ENCODE assay signal across 8 cellular contexts in the genomic region with DNA sequence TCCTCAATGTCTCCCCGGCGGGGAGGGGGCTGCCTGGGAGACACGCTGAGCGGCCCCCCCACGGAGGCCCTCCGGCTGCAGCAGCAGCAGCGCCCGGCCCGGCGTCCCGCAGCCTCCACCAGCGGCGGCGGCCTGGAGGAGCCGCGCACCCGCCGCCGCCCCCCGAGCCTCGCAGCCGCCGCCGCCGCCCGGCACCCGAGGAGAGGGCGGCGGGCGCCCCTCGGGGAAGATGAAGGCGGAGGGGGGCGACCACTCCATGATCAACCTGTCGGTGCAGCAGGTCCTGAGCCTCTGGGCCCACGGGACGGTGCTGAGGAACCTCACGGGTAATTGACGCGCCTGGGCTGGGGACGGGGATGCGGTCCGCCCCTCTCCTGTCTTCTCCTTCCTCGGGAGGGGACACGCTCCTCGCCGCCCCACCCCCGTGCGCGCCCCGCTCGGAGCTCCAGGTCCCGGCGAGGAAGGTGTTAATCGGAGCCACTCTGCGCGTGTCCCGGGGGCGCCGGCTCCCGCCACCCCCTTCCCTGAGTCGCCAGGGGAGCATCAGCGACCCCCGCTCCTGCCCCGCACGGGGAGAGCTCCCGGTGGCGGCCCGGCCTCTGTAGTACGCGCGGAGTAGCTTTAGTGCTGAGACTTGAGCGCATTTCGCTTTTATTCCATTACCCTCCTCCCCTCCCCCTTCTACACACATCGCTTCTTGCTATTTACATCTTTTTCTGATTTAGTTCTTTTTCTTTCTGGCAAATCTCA. TPM values are rescaled to one million over a fixed set of nuclear protein-coding genes. Genes with fewer than 3 reads are reported as not detected.
DNase-seq lines count a peak whose midpoint lies in the region; ATAC-seq and TF ChIP-seq lines count a peak whose summit lies in the region.

No MANE protein-coding gene starts in this region.

- H3K4me3 Mint-ChIP-seq in activated CD4-positive, alpha-beta memory T cell treated with anti-CD3 and anti-CD28 coated beads for 36 hours, result peak overlapping the region; percentile 73
- H3K4me3 Mint-ChIP-seq in stimulated activated naive CD8-positive, alpha-beta T cell treated with anti-CD3 and anti-CD28 coated beads, Interleukin-15, Interleukin-2, amounts not matched to agents 100 ng/mL and 50 ng/mL, for 24 hours, result peak overlapping the region; percentile 81

- H3K9me3 ChIP-seq in Loucy (ENCODE audit: insufficient read depth, low read depth, low read length), result no peaks in the 10 kb centered on the region
- H3K9me3 ChIP-seq in effector memory CD4-positive, alpha-beta T cell (ENCODE audit: control insufficient read depth, low read length), result no peaks in the 10 kb centered on the region

- H3K36me3 ChIP-seq in Loucy (ENCODE audit: insufficient read depth, low read length), result no peaks in the 10 kb centered on the region
- no peaks in the 10 kb centered on the region for H3K36me3 ChIP-seq in effector memory CD4-positive, alpha-beta T cell (ENCODE audit: control insufficient read depth, insufficient read depth, low read length)
- H3K36me3 ChIP-seq in mesendoderm (ENCODE audit: control insufficient read depth, insufficient read depth, low read length), result no peaks in the 10 kb centered on the region

- intact Hi-C loops in activated CD4-positive, alpha-beta memory T cell treated with anti-CD3 and anti-CD28 coated beads for 36 hours (cut with micrococcal nuclease), result loop anchor here (2.0 to 5.0 kb wide), 2 partner anchors 171 to 1133 kb away; no protein-coding TSS in a partner anchor

- peaks cover 12% of the 10 kb centered on the region for H3K27me3 Mint-ChIP-seq in activated CD4-positive, alpha-beta memory T cell treated with anti-CD3 and anti-CD28 coated beads for 36 hours
- H3K27me3 Mint-ChIP-seq in stimulated activated naive CD8-positive, alpha-beta T cell treated with anti-CD3 and anti-CD28 coated beads, Interleukin-15, Interleukin-2, amounts not matched to agents 100 ng/mL and 50 ng/mL, for 24 hours, result peaks cover 9% of the 10 kb centered on the region

- POLR2A ChIA-PET in activated CD4-positive, alpha-beta memory T cell treated with anti-CD3 and anti-CD28 coated beads for 36 hours (lab: Charles Lee), result no interaction called here

- no peak overlapping the region for H2AK5ac ChIP-seq in mesendoderm (ENCODE audit: low read length)

- peak; percentile 61 for DNase-seq in GM10266 (ENCODE audit: extremely low spot score)
- DNase-seq in activated CD4-positive, alpha-beta memory T cell treated with anti-CD3 and anti-CD28 coated beads for 36 hours, result peak; percentile 24
- DNase-seq in effector memory CD4-positive, alpha-beta T cell, result peak in 2 of 3 donors; percentile 3 to 6
- peak; percentile 42 for DNase-seq in mesendoderm
- DNase-seq in SW 1271 (lab: John Stamatoyannopoulos, UW), result no peak

- H3K4me1 ChIP-seq in Loucy (ENCODE audit: insufficient read depth, low read length, poor library complexity, severe bottlenecking) (peaks cover 49% of the 10 kb centered on the region), mesendoderm (ENCODE audit: control insufficient read depth, low read depth, low read length) (no peaks in the 10 kb centered on the region)
- peaks cover 5% of the 10 kb centered on the region for H3K4me1 ChIP-seq in effector memory CD4-positive, alpha-beta T cell (ENCODE audit: control insufficient read depth, insufficient read depth, low read length, poor library complexity, severe bottlenecking)

- H3K4ac ChIP-seq in mesendoderm (ENCODE audit: low read depth, low read length), result no peak overlapping the region

- no peaks in the 10 kb centered on the region for H3F3A ChIP-seq in Loucy (ENCODE audit: low read depth)

- H3K9me3 Mint-ChIP-seq in activated CD4-positive, alpha-beta memory T cell treated with anti-CD3 and anti-CD28 coated beads for 36 hours, result no peaks in the 10 kb centered on the region
- H3K9me3 Mint-ChIP-seq in stimulated activated naive CD8-positive, alpha-beta T cell treated with anti-CD3 and anti-CD28 coated beads, Interleukin-15, Interleukin-2, amounts not matched to agents 100 ng/mL and 50 ng/mL, for 24 hours, result no peaks in the 10 kb centered on the region

- peak overlapping the region; percentile 18 for H3K18ac ChIP-seq in mesendoderm (ENCODE audit: low read length)

- peaks cover 9% of the 10 kb centered on the region for H3K4me1 Mint-ChIP-seq in activated CD4-positive, alpha-beta memory T cell treated with anti-CD3 and anti-CD28 coated beads for 36 hours (ENCODE audit: low read depth)
- H3K4me1 Mint-ChIP-seq in stimulated activated naive CD8-positive, alpha-beta T cell treated with anti-CD3 and anti-CD28 coated beads, Interleukin-15, Interleukin-2, amounts not matched to agents 100 ng/mL and 50 ng/mL, for 24 hours (ENCODE audit: low read depth), result peaks cover 9% of the 10 kb centered on the region

- H3K4me3 ChIP-seq in Loucy (ENCODE audit: low read length, poor library complexity, severe bottlenecking) (peak overlapping the region; percentile 82), mesendoderm (ENCODE audit: low read length) (peak overlapping the region; percentile 43)
- peak overlapping the region; percentile 74 for H3K4me3 ChIP-seq in effector memory CD4-positive, alpha-beta T cell (ENCODE audit: insufficient read depth, low read depth, low read length, poor library complexity, severe bottlenecking)

- no peak overlapping the region for H3K23ac ChIP-seq in mesendoderm (ENCODE audit: low read length)

- CTCF ChIA-PET in activated CD4-positive, alpha-beta memory T cell treated with anti-CD3 and anti-CD28 coated beads for 36 hours (lab: Charles Lee), result interaction anchor here (1.0 to 1.4 kb wide), 2 partner anchors 37 to 42 kb away, joined by 4 to 6 read pairs; no protein-coding TSS in a partner anchor

- H3K27ac Mint-ChIP-seq in activated CD4-positive, alpha-beta memory T cell treated with anti-CD3 and anti-CD28 coated beads for 36 hours, result no peak overlapping the region
- peak overlapping the region; percentile 49 for H3K27ac Mint-ChIP-seq in stimulated activated naive CD8-positive, alpha-beta T cell treated with anti-CD3 and anti-CD28 coated beads, Interleukin-15, Interleukin-2, amounts not matched to agents 100 ng/mL and 50 ng/mL, for 24 hours

- no peak overlapping the region for H2BK5ac ChIP-seq in mesendoderm (ENCODE audit: low read length)

- no CpG with 5 or more reads among the region's 74 CpGs for WGBS in mesendoderm (ENCODE audit: extremely low coverage, insufficient coverage, low lambda C conversion rate)

- H3K9ac ChIP-seq in Loucy (ENCODE audit: low read depth, low read length, poor library complexity, severe bottlenecking) (peak overlapping the region; percentile 79), mesendoderm (ENCODE audit: low read length) (peak overlapping the region; percentile 54)

- H2AFZ ChIP-seq in Loucy (ENCODE audit: low read length), result peak overlapping the region; percentile 86

- H3K79me2 ChIP-seq in Loucy (ENCODE audit: insufficient read depth, low read length), result peaks cover 51% of the 10 kb centered on the region
- no peaks in the 10 kb centered on the region for H3K79me2 ChIP-seq in mesendoderm (ENCODE audit: control insufficient read depth, insufficient read depth, low read length)

- no peaks in the 10 kb centered on the region for H3K9me2 ChIP-seq in Loucy (replicated peaks; ENCODE audit: low read depth, low read length)

- H3K27me3 ChIP-seq in Loucy (ENCODE audit: insufficient read depth, low read length, poor library complexity, severe bottlenecking), result no peaks in the 10 kb centered on the region
- H3K27me3 ChIP-seq in effector memory CD4-positive, alpha-beta T cell (replicated peaks; ENCODE audit: control insufficient read depth, insufficient read depth, low read length, poor library complexity, severe bottlenecking), result no peaks in the 10 kb centered on the region
- no peaks in the 10 kb centered on the region for H3K27me3 ChIP-seq in mesendoderm (ENCODE audit: insufficient read depth, low read length, poor library complexity)

- peak overlapping the region; percentile 78 for H3K56ac ChIP-seq in mesendoderm (ENCODE audit: low read length)

- H3K4me2 ChIP-seq in Loucy (ENCODE audit: low read depth, low read length, poor library complexity, severe bottlenecking), result peak overlapping the region; percentile 89
- peak overlapping the region; percentile 29 for H3K4me2 ChIP-seq in mesendoderm (ENCODE audit: low read length)

- peak overlapping the region; percentile 56 for H3K27ac ChIP-seq in effector memory CD4-positive, alpha-beta T cell (ENCODE audit: insufficient read depth, low read length, poor library complexity, severe bottlenecking)
- H3K27ac ChIP-seq in mesendoderm (ENCODE audit: low read depth, low read length), result no peak overlapping the region

- TF ChIP-seq CTCF in GM10266 (IDR thresholded peaks at IDR 0.05; ENCODE audit: control insufficient read depth, insufficient read depth, low read depth, missing control alignments), result no peak
- TF ChIP-seq CTCF in Loucy (conservative IDR thresholded peaks at IDR 0.05; ENCODE audit: low read length), result no peak

- peak; percentile 15 for ATAC-seq in GM21825 (IDR thresholded peaks at IDR 0.05; ENCODE audit: unreplicated experiment)

- H4K5ac ChIP-seq in mesendoderm (ENCODE audit: low read length), result no peak overlapping the region

- H4K8ac ChIP-seq in mesendoderm (ENCODE audit: low read depth, low read length), result no peak overlapping the region

- no peaks in the 10 kb centered on the region for H3K79me1 ChIP-seq in mesendoderm (ENCODE audit: low read length)

- no peak overlapping the region for H2BK15ac ChIP-seq in mesendoderm (replicated peaks; ENCODE audit: low read depth)

- peaks cover 46% of the 10 kb centered on the region for H4K20me1 ChIP-seq in Loucy (ENCODE audit: insufficient read depth, low read length, poor library complexity, severe bottlenecking)

- H3K36me3 Mint-ChIP-seq in activated CD4-positive, alpha-beta memory T cell treated with anti-CD3 and anti-CD28 coated beads for 36 hours, result no peaks in the 10 kb centered on the region
- H3K36me3 Mint-ChIP-seq in stimulated activated naive CD8-positive, alpha-beta T cell treated with anti-CD3 and anti-CD28 coated beads, Interleukin-15, Interleukin-2, amounts not matched to agents 100 ng/mL and 50 ng/mL, for 24 hours (ENCODE audit: low read depth), result no peaks in the 10 kb centered on the region

- H2BK120ac ChIP-seq in mesendoderm (ENCODE audit: low read depth, low read length), result no peak overlapping the region

RNA-seq across cellular contexts. Expression of a gene that starts 0.7 kb away (rescaled TPM):
- total RNA-seq in activated CD4-positive, alpha-beta memory T cell treated with anti-CD3 and anti-CD28 coated beads for 36 hours, result 1 to 10 TPM in 1 of 2 experiments, under 1 TPM in 1; 0.83 to 1.1 TPM
- 1.3 TPM for polyA plus RNA-seq in mesendoderm (2013, experiment 1 of 2)
- polyA plus RNA-seq in mesendoderm (2013, experiment 2 of 2), result 1.3 TPM

Comparison
In these comparisons a context has a peak if more than half of its experiments do, and no peak if none do; other contexts are left out.
1. DNase-seq: peak in GM10266 (single experiment), activated CD4-positive, alpha-beta memory T cell treated with anti-CD3 and anti-CD28 coated beads for 36 hours (single experiment), effector memory CD4-positive, alpha-beta T cell (2 of 3) and mesendoderm (single experiment); none in SW 1271 (0 of 2).
2. Peak in every context shown above with its lines, with median percentiles within 50 percentile points of each other: H3K4me3 ChIP-seq.